Comparison of ENCODE assay signal across 7 cellular contexts in the genomic region with DNA sequence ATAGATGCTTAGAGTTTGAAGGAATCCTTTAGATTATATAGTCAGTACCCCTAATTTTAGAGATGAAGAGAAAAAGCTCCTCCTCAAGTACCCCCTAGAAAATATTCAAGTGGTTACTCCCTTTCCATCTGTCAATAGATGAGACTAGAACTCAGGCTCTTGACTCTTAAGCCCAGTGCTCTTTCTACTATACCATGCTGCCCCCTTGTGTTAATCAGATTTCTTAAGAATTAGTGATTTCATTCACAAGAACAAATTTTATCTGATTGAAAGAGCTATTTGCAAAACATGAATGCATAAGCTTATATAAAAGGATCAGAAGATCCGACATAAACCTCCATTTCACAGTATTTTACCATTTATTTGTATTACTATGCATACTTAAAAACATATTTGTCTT.
DNase-seq lines count a peak whose midpoint lies in the region; ATAC-seq and TF ChIP-seq lines count a peak whose summit lies in the region.

No MANE protein-coding gene starts in this region.

- no peaks in the 10 kb centered on the region for H3K27me3 ChIP-seq in lower lobe of right lung (ENCODE audit: low read depth)

- intact Hi-C loops in lower lobe of right lung (cut with DNase I) = no loop called here
- intact Hi-C loops in Right ventricle myocardium inferior (cut with DNase I) = no loop called here

- H3K36me3 ChIP-seq in lower lobe of right lung = no peaks in the 10 kb centered on the region

- ATAC-seq in GM18909 (IDR thresholded peaks at IDR 0.05; ENCODE audit: poor library complexity, unreplicated experiment) (peak; percentile 49), lower lobe of right lung (no peak), GM18498 (IDR thresholded peaks at IDR 0.05; ENCODE audit: unreplicated experiment) (no peak), Right ventricle myocardium inferior (no peak), HG02798 (IDR thresholded peaks at IDR 0.05; ENCODE audit: poor library complexity, unreplicated experiment) (no peak)

- DNase-seq in NCI-H1694 (lab: John Stamatoyannopoulos, UW) (peak; percentile 63), lower lobe of right lung (no peak), Right ventricle myocardium inferior (ENCODE audit: missing footprints) (no peak)

- H3K4me1 ChIP-seq in lower lobe of right lung = no peaks in the 10 kb centered on the region

- no peak overlapping the region for H3K4me3 ChIP-seq in lower lobe of right lung

- no peaks in the 10 kb centered on the region for H3K9me3 ChIP-seq in lower lobe of right lung

- peak; percentile 46 for TF ChIP-seq CTCF in VCaP (conservative IDR thresholded peaks at IDR 0.05)
- TF ChIP-seq CTCF in lower lobe of right lung (IDR thresholded peaks at IDR 0.05) = peak; percentile 41

- H3K27ac ChIP-seq in VCaP (no peak overlapping the region), lower lobe of right lung (no peak overlapping the region)
